23 cellular contexts compared by ENCODE assay signal in genomic region chr20:59819496-59820203, GRCh38.
DNase-seq lines count a peak whose midpoint lies in the region; ATAC-seq and TF ChIP-seq lines count a peak whose summit lies in the region.
"Had no signal": no experiment of that assay in that cellular context is flagged by ENCODE, and none has a peak within 500 bp of the region (broad histone marks: within the 10 kb centered on the region; RNA-seq: fewer than 3 reads in every experiment).

No MANE protein-coding gene starts in this region.

- peak overlapping the region; percentile 80 for H3K27ac ChIP-seq in RWPE1
- H3K27ac ChIP-seq in esophagus muscularis mucosa (replicated peaks in 1 of 4), result no peak overlapping the region
- H3K27ac ChIP-seq: left lung, neutrophil had no signal

- intact Hi-C loops in activated CD4-positive, alpha-beta memory T cell treated with anti-CD3 and anti-CD28 coated beads for 36 hours (cut with micrococcal nuclease), result no loop called here
- intact Hi-C loops in esophagus muscularis mucosa (cut with DNase I) (no loop called here), posterior vena cava (cut with DNase I) (no loop called here)

- peak; percentile 8 for DNase-seq in activated CD4-positive, alpha-beta memory T cell treated with anti-CD3 and anti-CD28 coated beads, Interleukin-2, amount 10 ng/mL, durations not matched to agents 7 days and 5 days
- DNase-seq in activated CD4-positive, alpha-beta memory T cell treated with anti-CD3 and anti-CD28 coated beads for 36 hours, result no peak
- DNase-seq in RWPE1 (ENCODE audit: low spot score), result no peak
- DNase-seq in esophagus muscularis mucosa (ENCODE audit: extremely low spot score), result peak; percentile 74
- DNase-seq in posterior vena cava (ENCODE audit: low spot score), result peak; percentile 40
- DNase-seq: activated CD4-positive, alpha-beta T cell treated with anti-CD3 and anti-CD28 coated beads for 1 hour; activated naive CD8-positive, alpha-beta T cell treated with anti-CD3 and anti-CD28 coated beads, Interleukin-2, amount 10 ng/mL, durations not matched to agents 7 days and 5 days; DND-41; left lung; NCI-H1048; NCI-H1930; NCI-H226; SIG-M5; stimulated activated CD4-positive, alpha-beta T cell treated with anti-CD3 and anti-CD28 coated beads, Interleukin-4, amount 100 ng/mL, for 24 hours; stimulated activated naive CD4-positive, alpha-beta T cell treated with Interleukin-2 at 50 U/mL for 16 hours; T-helper 1 cell; trophoblast cell had no signal

- no peak overlapping the region for H3K4me3 Mint-ChIP-seq in activated CD4-positive, alpha-beta memory T cell treated with anti-CD3 and anti-CD28 coated beads, Interleukin-2, amount 10 ng/mL, durations not matched to agents 7 days and 5 days
- no peak overlapping the region for H3K4me3 Mint-ChIP-seq in activated CD4-positive, alpha-beta memory T cell treated with anti-CD3 and anti-CD28 coated beads for 36 hours
- H3K4me3 Mint-ChIP-seq: activated naive CD8-positive, alpha-beta T cell treated with anti-CD3 and anti-CD28 coated beads, Interleukin-2, amount 10 ng/mL, durations not matched to agents 7 days and 5 days; B cell had no signal

- TF ChIP-seq EP300 in esophagus muscularis mucosa (IDR thresholded peaks at IDR 0.05), result no peak

- H3K27ac Mint-ChIP-seq in activated CD4-positive, alpha-beta memory T cell treated with anti-CD3 and anti-CD28 coated beads, Interleukin-2, amount 10 ng/mL, durations not matched to agents 7 days and 5 days, result no peak overlapping the region
- H3K27ac Mint-ChIP-seq in activated CD4-positive, alpha-beta memory T cell treated with anti-CD3 and anti-CD28 coated beads for 36 hours, result no peak overlapping the region
- H3K27ac Mint-ChIP-seq: activated naive CD8-positive, alpha-beta T cell treated with anti-CD3 and anti-CD28 coated beads, Interleukin-2, amount 10 ng/mL, durations not matched to agents 7 days and 5 days; activated T-helper 2 cell treated with anti-CD3 and anti-CD28 coated beads, Interferon-gamma antibody, Interleukin-2, Interleukin-4, amounts not matched to agents 10 μg/mL and 5 μg/mL and 100 μg/mL, durations not matched to agents 14 hours and 24 hours and 36 hours; B cell had no signal

- H3K27me3 ChIP-seq in esophagus muscularis mucosa, result no peaks in the 10 kb centered on the region
- H3K27me3 ChIP-seq: neutrophil had no signal

- H3K9me3 Mint-ChIP-seq in activated CD4-positive, alpha-beta memory T cell treated with anti-CD3 and anti-CD28 coated beads, Interleukin-2, amount 10 ng/mL, durations not matched to agents 7 days and 5 days, result no peaks in the 10 kb centered on the region
- H3K9me3 Mint-ChIP-seq in activated CD4-positive, alpha-beta memory T cell treated with anti-CD3 and anti-CD28 coated beads for 36 hours, result no peaks in the 10 kb centered on the region
- H3K9me3 Mint-ChIP-seq: activated naive CD8-positive, alpha-beta T cell treated with anti-CD3 and anti-CD28 coated beads, Interleukin-2, amount 10 ng/mL, durations not matched to agents 7 days and 5 days; activated T-helper 2 cell treated with anti-CD3 and anti-CD28 coated beads, Interferon-gamma antibody, Interleukin-2, Interleukin-4, amounts not matched to agents 10 μg/mL and 5 μg/mL and 100 μg/mL, durations not matched to agents 14 hours and 24 hours and 36 hours had no signal

- H3K9me3 ChIP-seq in esophagus muscularis mucosa, result no peaks in the 10 kb centered on the region
- H3K9me3 ChIP-seq: left lung, neutrophil had no signal

- POLR2A ChIA-PET in activated CD4-positive, alpha-beta memory T cell treated with anti-CD3 and anti-CD28 coated beads, Interleukin-2, amount 10 ng/mL, durations not matched to agents 7 days and 5 days (lab: Charles Lee), result no interaction called here
- POLR2A ChIA-PET in activated CD4-positive, alpha-beta memory T cell treated with anti-CD3 and anti-CD28 coated beads for 36 hours (lab: Charles Lee), result no interaction called here
- POLR2A ChIA-PET in RWPE1 (lab: Yijun Ruan, JAX; ENCODE audit: low non-redundant PET), result no interaction called here

- H3K36me3 Mint-ChIP-seq in activated CD4-positive, alpha-beta memory T cell treated with anti-CD3 and anti-CD28 coated beads, Interleukin-2, amount 10 ng/mL, durations not matched to agents 7 days and 5 days (ENCODE audit: low read depth), result no peaks in the 10 kb centered on the region
- no peaks in the 10 kb centered on the region for H3K36me3 Mint-ChIP-seq in activated CD4-positive, alpha-beta memory T cell treated with anti-CD3 and anti-CD28 coated beads for 36 hours
- H3K36me3 Mint-ChIP-seq: activated naive CD8-positive, alpha-beta T cell treated with anti-CD3 and anti-CD28 coated beads, Interleukin-2, amount 10 ng/mL, durations not matched to agents 7 days and 5 days had no signal

- TF ChIP-seq POLR2A in esophagus muscularis mucosa (IDR thresholded peaks at IDR 0.05; ENCODE audit: low read depth), result no peak

- H3K36me3 ChIP-seq in esophagus muscularis mucosa, result no peaks in the 10 kb centered on the region
- H3K36me3 ChIP-seq: left lung, neutrophil had no signal

- CTCF ChIA-PET in activated CD4-positive, alpha-beta memory T cell treated with anti-CD3 and anti-CD28 coated beads, Interleukin-2, amount 10 ng/mL, durations not matched to agents 7 days and 5 days (lab: Charles Lee), result no interaction called here
- CTCF ChIA-PET in activated CD4-positive, alpha-beta memory T cell treated with anti-CD3 and anti-CD28 coated beads for 36 hours (lab: Charles Lee), result interaction anchor here (0.7 kb wide), 1 partner anchor 115 kb away, joined by 3 read pairs; no protein-coding TSS in a partner anchor
- CTCF ChIA-PET in RWPE1 (lab: Yijun Ruan, JAX), result interaction anchor here (0.7 kb wide), 1 partner anchor 120 kb away, joined by 4 read pairs; no protein-coding TSS in a partner anchor

- TF ChIP-seq CTCF in RWPE1 (conservative IDR thresholded peaks at IDR 0.05; ENCODE audit: low read depth) (no peak), esophagus muscularis mucosa (IDR thresholded peaks at IDR 0.05) (no peak)

- no peaks in the 10 kb centered on the region for H3K4me1 Mint-ChIP-seq in activated CD4-positive, alpha-beta memory T cell treated with anti-CD3 and anti-CD28 coated beads, Interleukin-2, amount 10 ng/mL, durations not matched to agents 7 days and 5 days
- no peaks in the 10 kb centered on the region for H3K4me1 Mint-ChIP-seq in activated CD4-positive, alpha-beta memory T cell treated with anti-CD3 and anti-CD28 coated beads for 36 hours (ENCODE audit: low read depth)
- H3K4me1 Mint-ChIP-seq: activated naive CD8-positive, alpha-beta T cell treated with anti-CD3 and anti-CD28 coated beads, Interleukin-2, amount 10 ng/mL, durations not matched to agents 7 days and 5 days; B cell had no signal

- H3K4me3 ChIP-seq in esophagus muscularis mucosa, result no peak overlapping the region
- H3K4me3 ChIP-seq: left lung had no signal

- ATAC-seq in HG03342 (IDR thresholded peaks at IDR 0.05; ENCODE audit: unreplicated experiment), result no peak
- no peak for ATAC-seq in HG02759 (IDR thresholded peaks at IDR 0.05; ENCODE audit: unreplicated experiment)
- ATAC-seq in HG03457 (IDR thresholded peaks at IDR 0.05; ENCODE audit: unreplicated experiment), result no peak

- H3K27me3 Mint-ChIP-seq in activated CD4-positive, alpha-beta memory T cell treated with anti-CD3 and anti-CD28 coated beads, Interleukin-2, amount 10 ng/mL, durations not matched to agents 7 days and 5 days, result no peaks in the 10 kb centered on the region
- H3K27me3 Mint-ChIP-seq in activated CD4-positive, alpha-beta memory T cell treated with anti-CD3 and anti-CD28 coated beads for 36 hours, result peaks cover 3% of the 10 kb centered on the region
- H3K27me3 Mint-ChIP-seq: activated naive CD8-positive, alpha-beta T cell treated with anti-CD3 and anti-CD28 coated beads, Interleukin-2, amount 10 ng/mL, durations not matched to agents 7 days and 5 days had no signal

- H3K4me1 ChIP-seq in esophagus muscularis mucosa, result peaks cover 15 to 22% (median 18%) of the 10 kb centered on the region in 4 donors
- H3K4me1 ChIP-seq: left lung had no signal

- WGBS in esophagus muscularis mucosa, result 89% methylated on average over 15 of the region's 20 CpGs

Comparison
In these comparisons a context has a peak if more than half of its experiments do, and no peak if none do; other contexts are left out.
1. DNase-seq: peak in activated CD4-positive, alpha-beta memory T cell treated with anti-CD3 and anti-CD28 coated beads, Interleukin-2, amount 10 ng/mL, durations not matched to agents 7 days and 5 days (single experiment), esophagus muscularis mucosa (single experiment) and posterior vena cava (single experiment); none in activated CD4-positive, alpha-beta memory T cell treated with anti-CD3 and anti-CD28 coated beads for 36 hours (single experiment) and RWPE1 (single experiment).